In genomic region chr14:49240383-49240782, GRCh38 we compare ENCODE assay signal across 17 cellular contexts.
"Had no signal": no experiment of that assay in that cellular context is flagged by ENCODE, and none has a peak within 500 bp of the region (broad histone marks: within the 10 kb centered on the region; RNA-seq: fewer than 3 reads in every experiment).

No MANE protein-coding gene starts in this region.

- H3K9me3 ChIP-seq: neutrophil, uterus had no signal

- H3K27ac ChIP-seq: cardiac muscle cell, gastroesophageal sphincter, hepatocyte, neutrophil, tibial artery, uterus had no signal

- H3K36me3 ChIP-seq: cardiac muscle cell, gastroesophageal sphincter, neutrophil, tibial artery, uterus had no signal

- H3K79me2 ChIP-seq: hepatocyte had no signal

- H2AFZ ChIP-seq: hepatocyte had no signal

- H3K4me1 ChIP-seq: gastroesophageal sphincter, tibial artery, uterus had no signal

- H3K4me3 ChIP-seq: cardiac muscle cell, gastroesophageal sphincter, hepatocyte, tibial artery, uterus had no signal

- H3K4me2 ChIP-seq: hepatocyte had no signal

- DNase-seq: activated CD4-positive, alpha-beta T cell treated with anti-CD3 and anti-CD28 coated beads, Interleukin-2, amount 50 U/mL, for 48 hours; activated CD4-positive, CD25-positive, alpha-beta regulatory T cell treated with anti-CD3 and anti-CD28 coated beads, Interleukin-2, amount 50 U/mL, for 72 hours; activated naive CD4-positive, alpha-beta T cell treated with anti-CD3 and anti-CD28 coated beads, Interleukin-2, amount 10 ng/mL, durations not matched to agents 7 days and 5 days; erythroblast; kidney glomerular epithelial cell; mesenchymal stem cell; natural killer cell; retina; stimulated activated CD4-positive, alpha-beta T cell treated with anti-CD3 and anti-CD28 coated beads, Interleukin-4, amount 100 ng/mL, for 1 hour; stimulated activated naive CD4-positive, alpha-beta T cell; T1000; tibial artery; uterus had no signal

- ATAC-seq: gastroesophageal sphincter, natural killer cell had no signal

- H3K27me3 ChIP-seq: cardiac muscle cell, gastroesophageal sphincter, hepatocyte, neutrophil, tibial artery, uterus had no signal
